Comparison of ENCODE assay signal across 1 cellular context in the genomic region with DNA sequence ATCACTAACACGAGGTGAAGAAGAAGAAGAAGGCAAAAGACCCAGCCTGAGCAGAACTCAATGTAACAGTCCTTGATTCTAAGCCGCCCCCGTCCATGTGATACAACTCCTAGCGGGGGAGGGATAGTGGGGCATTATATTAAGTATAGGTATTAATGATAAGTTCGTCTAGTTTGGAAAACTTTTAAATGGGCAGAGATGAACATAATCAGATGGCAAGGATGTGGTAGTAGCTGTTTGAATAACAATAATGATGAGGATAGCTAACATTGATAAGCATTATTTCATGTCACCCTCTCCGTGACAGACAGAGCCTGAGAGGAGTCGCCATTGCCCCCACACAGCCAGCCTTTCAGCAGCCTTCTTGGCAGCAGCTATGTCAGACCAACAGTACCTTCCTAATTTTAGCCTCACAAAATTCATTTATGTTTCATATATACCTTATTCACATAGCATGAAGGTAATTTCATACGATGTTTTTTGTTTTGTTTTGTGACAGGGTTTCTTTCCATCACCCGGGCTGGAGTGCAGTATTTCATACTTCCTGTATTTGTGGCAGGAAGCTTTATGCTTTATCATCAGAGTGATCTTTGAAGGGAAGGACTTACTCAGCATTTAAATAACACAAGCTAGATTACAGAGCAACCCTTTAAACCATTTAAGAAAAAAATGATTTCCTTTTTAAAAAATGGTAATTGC.
TF ChIP-seq lines count a peak whose summit lies in the region.

No MANE protein-coding gene starts in this region.

TF ChIP-seq in K562, 482 proteins besides CTCF, POLR2A, EP300 and RAD21 (continued from another document and continues in another):
- TF ChIP-seq, protein P1, sequence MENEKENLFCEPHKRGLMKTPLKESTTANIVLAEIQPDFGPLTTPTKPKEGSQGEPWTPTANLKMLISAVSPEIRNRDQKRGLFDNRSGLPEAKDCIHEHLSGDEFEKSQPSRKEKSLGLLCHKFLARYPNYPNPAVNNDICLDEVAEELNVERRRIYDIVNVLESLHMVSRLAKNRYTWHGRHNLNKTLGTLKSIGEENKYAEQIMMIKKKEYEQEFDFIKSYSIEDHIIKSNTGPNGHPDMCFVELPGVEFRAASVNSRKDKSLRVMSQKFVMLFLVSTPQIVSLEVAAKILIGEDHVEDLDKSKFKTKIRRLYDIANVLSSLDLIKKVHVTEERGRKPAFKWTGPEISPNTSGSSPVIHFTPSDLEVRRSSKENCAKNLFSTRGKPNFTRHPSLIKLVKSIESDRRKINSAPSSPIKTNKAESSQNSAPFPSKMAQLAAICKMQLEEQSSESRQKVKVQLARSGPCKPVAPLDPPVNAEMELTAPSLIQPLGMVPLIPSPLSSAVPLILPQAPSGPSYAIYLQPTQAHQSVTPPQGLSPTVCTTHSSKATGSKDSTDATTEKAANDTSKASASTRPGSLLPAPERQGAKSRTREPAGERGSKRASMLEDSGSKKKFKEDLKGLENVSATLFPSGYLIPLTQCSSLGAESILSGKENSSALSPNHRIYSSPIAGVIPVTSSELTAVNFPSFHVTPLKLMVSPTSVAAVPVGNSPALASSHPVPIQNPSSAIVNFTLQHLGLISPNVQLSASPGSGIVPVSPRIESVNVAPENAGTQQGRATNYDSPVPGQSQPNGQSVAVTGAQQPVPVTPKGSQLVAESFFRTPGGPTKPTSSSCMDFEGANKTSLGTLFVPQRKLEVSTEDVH (IDR thresholded peaks at IDR 0.05; ENCODE audit: low read depth, partially characterized antibody) = peak; percentile 25
- TF ChIP-seq FOXK1 (CRISPR knock-in tag; IDR thresholded peaks at IDR 0.05; ENCODE audit: borderline replicate concordance) (no peak), SNIP1 (IDR thresholded peaks at IDR 0.05; ENCODE audit: low read depth) (no peak), FOXM1 (IDR thresholded peaks at IDR 0.05; ENCODE audit: low read depth) (peak; percentile 13; the same call in 1 of the 2 replicates), FOXM1 (CRISPR knock-in tag; IDR thresholded peaks at IDR 0.05; ENCODE audit: low read depth) (no peak), RBM25 (IDR thresholded peaks at IDR 0.05; ENCODE audit: low read depth, low read length, severe bottlenecking) (no peak), CBX1 (IDR thresholded peaks at IDR 0.05; ENCODE audit: low read depth) (no peak), TAL1 (IDR thresholded peaks at IDR 0.05) (no peak), NRF1 (conservative IDR thresholded peaks at IDR 0.05 in 1 of 2, IDR thresholded peaks at IDR 0.05 in 1 of 2) (peak in 1 of 2 experiments; percentile 11; a peak in 1 of 4 replicates), ARID1B (IDR thresholded peaks at IDR 0.05) (peak; percentile 63), NCOA6 (IDR thresholded peaks at IDR 0.05) (no peak), MAFK (IDR thresholded peaks at IDR 0.05; ENCODE audit: low read length) (peak; percentile 90), POLR2G (IDR thresholded peaks at IDR 0.05; ENCODE audit: low read depth, low read length) (no peak), NCOA4 (IDR thresholded peaks at IDR 0.05; ENCODE audit: partially characterized antibody) (no peak), PRPF4 (IDR thresholded peaks at IDR 0.05; ENCODE audit: insufficient read depth, low read depth, low read length, poor library complexity, severe bottlenecking) (no peak), YY1 (IDR thresholded peaks at IDR 0.05; ENCODE audit: borderline replicate concordance in 1 of 3, control insufficient read depth in 1 of 3, extremely low read depth in 1 of 3, insufficient read depth in 3 of 3, insufficient read length in 1 of 3, insufficient replicate concordance in 2 of 3, low read depth in 1 of 3, low read length in 2 of 3) (peak in 2 of 3 experiments; percentile 64 to 89), SREBF2 (CRISPR knock-in tag; IDR thresholded peaks at IDR 0.05) (no peak), ZNF589 (CRISPR knock-in tag; IDR thresholded peaks at IDR 0.05; ENCODE audit: low read depth) (peak; percentile 37; the same call in 1 of the 2 replicates), JUNB (CRISPR knock-in tag; conservative IDR thresholded peaks at IDR 0.05) (no peak), SRSF7 (optimal IDR thresholded peaks at IDR 0.05; ENCODE audit: low read depth, low read length) (no peak), ZNF146 (CRISPR knock-in tag; IDR thresholded peaks at IDR 0.05; ENCODE audit: unreplicated experiment) (no peak), E2F3 (CRISPR knock-in tag; IDR thresholded peaks at IDR 0.05) (no peak), KAT2B (IDR thresholded peaks at IDR 0.05; ENCODE audit: low read depth, low read length) (no peak), NFE2 (IDR thresholded peaks at IDR 0.05; ENCODE audit: low read depth) (peak; percentile 87), FOXA1 (IDR thresholded peaks at IDR 0.05; ENCODE audit: borderline replicate concordance) (no peak), ZNF239 (CRISPR knock-in tag; IDR thresholded peaks at IDR 0.05) (no peak), ZSCAN29 (IDR thresholded peaks at IDR 0.05) (no peak), ZNF668 (CRISPR knock-in tag; IDR thresholded peaks at IDR 0.05) (no peak; the same call in 1 of the 2 replicates), CBX5 (IDR thresholded peaks at IDR 0.05; ENCODE audit: borderline replicate concordance, low read depth) (no peak), RHOXF2B (CRISPR knock-in tag; conservative IDR thresholded peaks at IDR 0.05) (no peak)
- TF ChIP-seq, protein P2, sequence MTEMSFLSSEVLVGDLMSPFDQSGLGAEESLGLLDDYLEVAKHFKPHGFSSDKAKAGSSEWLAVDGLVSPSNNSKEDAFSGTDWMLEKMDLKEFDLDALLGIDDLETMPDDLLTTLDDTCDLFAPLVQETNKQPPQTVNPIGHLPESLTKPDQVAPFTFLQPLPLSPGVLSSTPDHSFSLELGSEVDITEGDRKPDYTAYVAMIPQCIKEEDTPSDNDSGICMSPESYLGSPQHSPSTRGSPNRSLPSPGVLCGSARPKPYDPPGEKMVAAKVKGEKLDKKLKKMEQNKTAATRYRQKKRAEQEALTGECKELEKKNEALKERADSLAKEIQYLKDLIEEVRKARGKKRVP (CRISPR knock-in tag; IDR thresholded peaks at IDR 0.05) = peak; percentile 23; the same call in 1 of the 2 replicates
- TF ChIP-seq, protein P3, sequence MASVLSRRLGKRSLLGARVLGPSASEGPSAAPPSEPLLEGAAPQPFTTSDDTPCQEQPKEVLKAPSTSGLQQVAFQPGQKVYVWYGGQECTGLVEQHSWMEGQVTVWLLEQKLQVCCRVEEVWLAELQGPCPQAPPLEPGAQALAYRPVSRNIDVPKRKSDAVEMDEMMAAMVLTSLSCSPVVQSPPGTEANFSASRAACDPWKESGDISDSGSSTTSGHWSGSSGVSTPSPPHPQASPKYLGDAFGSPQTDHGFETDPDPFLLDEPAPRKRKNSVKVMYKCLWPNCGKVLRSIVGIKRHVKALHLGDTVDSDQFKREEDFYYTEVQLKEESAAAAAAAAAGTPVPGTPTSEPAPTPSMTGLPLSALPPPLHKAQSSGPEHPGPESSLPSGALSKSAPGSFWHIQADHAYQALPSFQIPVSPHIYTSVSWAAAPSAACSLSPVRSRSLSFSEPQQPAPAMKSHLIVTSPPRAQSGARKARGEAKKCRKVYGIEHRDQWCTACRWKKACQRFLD (CRISPR knock-in tag; IDR thresholded peaks at IDR 0.05) = peak; percentile 58; the same call in 1 of the 2 replicates
- TF ChIP-seq, protein P4, sequence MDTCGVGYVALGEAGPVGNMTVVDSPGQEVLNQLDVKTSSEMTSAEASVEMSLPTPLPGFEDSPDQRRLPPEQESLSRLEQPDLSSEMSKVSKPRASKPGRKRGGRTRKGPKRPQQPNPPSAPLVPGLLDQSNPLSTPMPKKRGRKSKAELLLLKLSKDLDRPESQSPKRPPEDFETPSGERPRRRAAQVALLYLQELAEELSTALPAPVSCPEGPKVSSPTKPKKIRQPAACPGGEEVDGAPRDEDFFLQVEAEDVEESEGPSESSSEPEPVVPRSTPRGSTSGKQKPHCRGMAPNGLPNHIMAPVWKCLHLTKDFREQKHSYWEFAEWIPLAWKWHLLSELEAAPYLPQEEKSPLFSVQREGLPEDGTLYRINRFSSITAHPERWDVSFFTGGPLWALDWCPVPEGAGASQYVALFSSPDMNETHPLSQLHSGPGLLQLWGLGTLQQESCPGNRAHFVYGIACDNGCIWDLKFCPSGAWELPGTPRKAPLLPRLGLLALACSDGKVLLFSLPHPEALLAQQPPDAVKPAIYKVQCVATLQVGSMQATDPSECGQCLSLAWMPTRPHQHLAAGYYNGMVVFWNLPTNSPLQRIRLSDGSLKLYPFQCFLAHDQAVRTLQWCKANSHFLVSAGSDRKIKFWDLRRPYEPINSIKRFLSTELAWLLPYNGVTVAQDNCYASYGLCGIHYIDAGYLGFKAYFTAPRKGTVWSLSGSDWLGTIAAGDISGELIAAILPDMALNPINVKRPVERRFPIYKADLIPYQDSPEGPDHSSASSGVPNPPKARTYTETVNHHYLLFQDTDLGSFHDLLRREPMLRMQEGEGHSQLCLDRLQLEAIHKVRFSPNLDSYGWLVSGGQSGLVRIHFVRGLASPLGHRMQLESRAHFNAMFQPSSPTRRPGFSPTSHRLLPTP (IDR thresholded peaks at IDR 0.05; ENCODE audit: borderline replicate concordance, extremely low read depth, insufficient read length) = no peak
- TF ChIP-seq, protein P5, sequence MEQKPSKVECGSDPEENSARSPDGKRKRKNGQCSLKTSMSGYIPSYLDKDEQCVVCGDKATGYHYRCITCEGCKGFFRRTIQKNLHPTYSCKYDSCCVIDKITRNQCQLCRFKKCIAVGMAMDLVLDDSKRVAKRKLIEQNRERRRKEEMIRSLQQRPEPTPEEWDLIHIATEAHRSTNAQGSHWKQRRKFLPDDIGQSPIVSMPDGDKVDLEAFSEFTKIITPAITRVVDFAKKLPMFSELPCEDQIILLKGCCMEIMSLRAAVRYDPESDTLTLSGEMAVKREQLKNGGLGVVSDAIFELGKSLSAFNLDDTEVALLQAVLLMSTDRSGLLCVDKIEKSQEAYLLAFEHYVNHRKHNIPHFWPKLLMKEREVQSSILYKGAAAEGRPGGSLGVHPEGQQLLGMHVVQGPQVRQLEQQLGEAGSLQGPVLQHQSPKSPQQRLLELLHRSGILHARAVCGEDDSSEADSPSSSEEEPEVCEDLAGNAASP (IDR thresholded peaks at IDR 0.05) = no peak
- TF ChIP-seq, protein P6, sequence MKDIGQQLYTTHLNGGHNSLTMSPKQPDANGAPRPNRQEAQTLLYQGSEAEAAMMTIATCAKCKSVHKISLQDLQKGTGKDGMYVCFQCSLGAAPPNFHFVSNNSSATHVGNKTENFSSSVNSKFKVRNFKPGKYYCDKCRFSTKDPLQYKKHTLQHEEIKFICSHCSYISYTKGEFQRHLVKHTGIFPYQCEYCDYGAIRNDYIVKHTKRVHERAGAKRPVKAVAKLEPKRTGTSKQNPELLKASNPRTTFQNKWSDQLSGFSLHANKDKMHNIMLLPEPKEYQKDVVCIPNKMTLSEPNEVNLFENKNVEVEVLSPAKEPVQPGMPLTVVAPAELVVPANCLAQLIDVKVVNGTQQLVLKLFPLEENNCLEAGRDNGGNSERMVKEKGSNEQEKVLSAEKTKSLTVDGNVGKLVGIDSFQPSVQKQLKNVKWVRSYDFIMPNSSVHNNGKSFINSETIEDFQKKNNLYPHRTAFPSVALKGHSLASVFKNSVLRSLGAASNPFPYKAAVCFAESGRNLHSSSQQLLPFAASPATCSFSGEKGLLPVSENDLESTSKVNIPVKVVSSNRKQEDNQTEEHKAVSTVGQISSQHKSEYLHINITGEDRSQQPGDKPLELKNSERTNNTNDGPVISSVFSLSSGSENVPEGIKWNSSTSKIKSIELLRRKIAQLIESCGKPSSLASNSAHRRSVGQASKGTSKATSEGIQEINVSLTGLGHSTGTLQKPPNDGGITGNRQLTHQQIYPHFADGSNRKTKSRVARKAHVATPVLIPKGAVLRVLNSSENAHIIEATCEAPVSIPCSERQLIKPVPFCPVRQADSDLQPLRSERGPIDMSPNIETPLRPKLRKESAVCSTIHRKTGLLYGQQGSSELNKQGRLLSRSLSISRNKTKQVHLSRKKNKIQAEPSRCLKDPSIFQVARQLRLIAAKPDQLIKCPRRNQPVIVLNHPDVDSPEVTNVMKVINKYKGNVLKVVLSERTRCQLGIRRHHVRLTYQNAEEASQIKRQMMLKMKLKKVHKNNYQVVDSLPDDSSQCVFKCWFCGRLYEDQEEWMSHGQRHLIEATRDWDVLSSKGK (CRISPR knock-in tag; IDR thresholded peaks at IDR 0.05) = no peak
- TF ChIP-seq, protein P7, sequence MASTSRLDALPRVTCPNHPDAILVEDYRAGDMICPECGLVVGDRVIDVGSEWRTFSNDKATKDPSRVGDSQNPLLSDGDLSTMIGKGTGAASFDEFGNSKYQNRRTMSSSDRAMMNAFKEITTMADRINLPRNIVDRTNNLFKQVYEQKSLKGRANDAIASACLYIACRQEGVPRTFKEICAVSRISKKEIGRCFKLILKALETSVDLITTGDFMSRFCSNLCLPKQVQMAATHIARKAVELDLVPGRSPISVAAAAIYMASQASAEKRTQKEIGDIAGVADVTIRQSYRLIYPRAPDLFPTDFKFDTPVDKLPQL (IDR thresholded peaks at IDR 0.05; ENCODE audit: extremely low read depth, insufficient read length) = no peak
- TF ChIP-seq, protein P8, sequence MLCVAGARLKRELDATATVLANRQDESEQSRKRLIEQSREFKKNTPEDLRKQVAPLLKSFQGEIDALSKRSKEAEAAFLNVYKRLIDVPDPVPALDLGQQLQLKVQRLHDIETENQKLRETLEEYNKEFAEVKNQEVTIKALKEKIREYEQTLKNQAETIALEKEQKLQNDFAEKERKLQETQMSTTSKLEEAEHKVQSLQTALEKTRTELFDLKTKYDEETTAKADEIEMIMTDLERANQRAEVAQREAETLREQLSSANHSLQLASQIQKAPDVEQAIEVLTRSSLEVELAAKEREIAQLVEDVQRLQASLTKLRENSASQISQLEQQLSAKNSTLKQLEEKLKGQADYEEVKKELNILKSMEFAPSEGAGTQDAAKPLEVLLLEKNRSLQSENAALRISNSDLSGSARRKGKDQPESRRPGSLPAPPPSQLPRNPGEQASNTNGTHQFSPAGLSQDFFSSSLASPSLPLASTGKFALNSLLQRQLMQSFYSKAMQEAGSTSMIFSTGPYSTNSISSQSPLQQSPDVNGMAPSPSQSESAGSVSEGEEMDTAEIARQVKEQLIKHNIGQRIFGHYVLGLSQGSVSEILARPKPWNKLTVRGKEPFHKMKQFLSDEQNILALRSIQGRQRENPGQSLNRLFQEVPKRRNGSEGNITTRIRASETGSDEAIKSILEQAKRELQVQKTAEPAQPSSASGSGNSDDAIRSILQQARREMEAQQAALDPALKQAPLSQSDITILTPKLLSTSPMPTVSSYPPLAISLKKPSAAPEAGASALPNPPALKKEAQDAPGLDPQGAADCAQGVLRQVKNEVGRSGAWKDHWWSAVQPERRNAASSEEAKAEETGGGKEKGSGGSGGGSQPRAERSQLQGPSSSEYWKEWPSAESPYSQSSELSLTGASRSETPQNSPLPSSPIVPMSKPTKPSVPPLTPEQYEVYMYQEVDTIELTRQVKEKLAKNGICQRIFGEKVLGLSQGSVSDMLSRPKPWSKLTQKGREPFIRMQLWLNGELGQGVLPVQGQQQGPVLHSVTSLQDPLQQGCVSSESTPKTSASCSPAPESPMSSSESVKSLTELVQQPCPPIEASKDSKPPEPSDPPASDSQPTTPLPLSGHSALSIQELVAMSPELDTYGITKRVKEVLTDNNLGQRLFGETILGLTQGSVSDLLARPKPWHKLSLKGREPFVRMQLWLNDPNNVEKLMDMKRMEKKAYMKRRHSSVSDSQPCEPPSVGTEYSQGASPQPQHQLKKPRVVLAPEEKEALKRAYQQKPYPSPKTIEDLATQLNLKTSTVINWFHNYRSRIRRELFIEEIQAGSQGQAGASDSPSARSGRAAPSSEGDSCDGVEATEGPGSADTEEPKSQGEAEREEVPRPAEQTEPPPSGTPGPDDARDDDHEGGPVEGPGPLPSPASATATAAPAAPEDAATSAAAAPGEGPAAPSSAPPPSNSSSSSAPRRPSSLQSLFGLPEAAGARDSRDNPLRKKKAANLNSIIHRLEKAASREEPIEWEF (CRISPR knock-in tag; IDR thresholded peaks at IDR 0.05) = peak; percentile 66; the same call in 1 of the 2 replicates
